ENCODE assay signal across 7 cellular contexts in genomic region chr19:7395793-7396192, GRCh38. TPM values are rescaled to one million over a fixed set of nuclear protein-coding genes. Genes with fewer than 3 reads are reported as not detected.
A peak's percentile ranks its signal among the peaks of the same experiment; 100 is the strongest.
DNase-seq lines count a peak whose midpoint lies in the region; ATAC-seq and TF ChIP-seq lines count a peak whose summit lies in the region.

No MANE protein-coding gene starts in this region.

- H3K9ac ChIP-seq in iPS-15b (ENCODE audit: low read depth, low read length): peak overlapping the region; percentile 76

- H3K4me3 ChIP-seq in iPS-15b (ENCODE audit: low read depth, low read length): peak overlapping the region; percentile 81

- H3K4me3 Mint-ChIP-seq in HFFc6: peak overlapping the region; percentile 93
- H3K4me3 Mint-ChIP-seq in activated CD4-positive, alpha-beta memory T cell treated with anti-CD3 and anti-CD28 coated beads, Interleukin-2, amount 10 ng/mL, durations not matched to agents 7 days and 5 days: peak overlapping the region; percentile 82
- peak overlapping the region; percentile 84 for H3K4me3 Mint-ChIP-seq in stimulated activated effector memory CD8-positive, alpha-beta T cell treated with anti-CD3 and anti-CD28 coated beads, Interleukin-12 subunit alpha, Interleukin-12 subunit beta, amount 100 ng/mL, for 72 hours

- H3K27me3 Mint-ChIP-seq in HFFc6 (ENCODE audit: insufficient read depth): no peaks in the 10 kb centered on the region; the same call in 1 of the 2 replicates
- no peaks in the 10 kb centered on the region for H3K27me3 Mint-ChIP-seq in activated CD4-positive, alpha-beta memory T cell treated with anti-CD3 and anti-CD28 coated beads, Interleukin-2, amount 10 ng/mL, durations not matched to agents 7 days and 5 days

- H3K4me1 ChIP-seq in iPS-15b (ENCODE audit: control insufficient read depth, insufficient read depth, low read length): peaks cover 5% of the 10 kb centered on the region

- H3K9me3 Mint-ChIP-seq in HFFc6: no peaks in the 10 kb centered on the region
- no peaks in the 10 kb centered on the region for H3K9me3 Mint-ChIP-seq in activated CD4-positive, alpha-beta memory T cell treated with anti-CD3 and anti-CD28 coated beads, Interleukin-2, amount 10 ng/mL, durations not matched to agents 7 days and 5 days
- no peaks in the 10 kb centered on the region for H3K9me3 Mint-ChIP-seq in stimulated activated effector memory CD8-positive, alpha-beta T cell treated with anti-CD3 and anti-CD28 coated beads, Interleukin-12 subunit alpha, Interleukin-12 subunit beta, amount 100 ng/mL, for 72 hours

- CTCF ChIA-PET in activated CD4-positive, alpha-beta memory T cell treated with anti-CD3 and anti-CD28 coated beads, Interleukin-2, amount 10 ng/mL, durations not matched to agents 7 days and 5 days (lab: Charles Lee): interaction anchor here (1.3 to 1.6 kb wide), 3 partner anchors 9 to 173 kb away, joined by 3 read pairs; no protein-coding TSS in a partner anchor

- H3K27ac Mint-ChIP-seq in HFFc6: peak overlapping the region; percentile 55
- H3K27ac Mint-ChIP-seq in activated CD4-positive, alpha-beta memory T cell treated with anti-CD3 and anti-CD28 coated beads, Interleukin-2, amount 10 ng/mL, durations not matched to agents 7 days and 5 days: peak overlapping the region; percentile 62
- peak overlapping the region; percentile 77 for H3K27ac Mint-ChIP-seq in stimulated activated effector memory CD8-positive, alpha-beta T cell treated with anti-CD3 and anti-CD28 coated beads, Interleukin-12 subunit alpha, Interleukin-12 subunit beta, amount 100 ng/mL, for 72 hours

- POLR2A ChIA-PET in activated CD4-positive, alpha-beta memory T cell treated with anti-CD3 and anti-CD28 coated beads, Interleukin-2, amount 10 ng/mL, durations not matched to agents 7 days and 5 days (lab: Charles Lee): interaction anchor here (0.7 to 1.9 kb wide), 2 partner anchors 9 to 297 kb away, joined by 3 to 5 read pairs; no protein-coding TSS in a partner anchor

- no peak for TF ChIP-seq CTCF in HFFc6 (IDR thresholded peaks at IDR 0.05)

- H3K4me1 Mint-ChIP-seq in HFFc6 (ENCODE audit: low read depth): peaks cover 40% of the 10 kb centered on the region
- H3K4me1 Mint-ChIP-seq in activated CD4-positive, alpha-beta memory T cell treated with anti-CD3 and anti-CD28 coated beads, Interleukin-2, amount 10 ng/mL, durations not matched to agents 7 days and 5 days: peaks cover 23% of the 10 kb centered on the region
- H3K4me1 Mint-ChIP-seq in stimulated activated effector memory CD8-positive, alpha-beta T cell treated with anti-CD3 and anti-CD28 coated beads, Interleukin-12 subunit alpha, Interleukin-12 subunit beta, amount 100 ng/mL, for 72 hours: peaks cover 40% of the 10 kb centered on the region

- no peaks in the 10 kb centered on the region for H3K36me3 ChIP-seq in iPS-15b (ENCODE audit: control insufficient read depth, insufficient read depth, low read length)

- no peak for ATAC-seq in stimulated activated effector memory CD8-positive, alpha-beta T cell treated with anti-CD3 and anti-CD28 coated beads, Interleukin-12 subunit alpha, Interleukin-12 subunit beta, amount 100 ng/mL, for 72 hours
- ATAC-seq in GM19324 (IDR thresholded peaks at IDR 0.05; ENCODE audit: low FRiP score, unreplicated experiment): no peak
- no peak for ATAC-seq in GM19035 (IDR thresholded peaks at IDR 0.05; ENCODE audit: unreplicated experiment)

- DNase-seq in HFFc6 (no peak), cerebellar cortex (ENCODE audit: low spot score) (no peak)
- DNase-seq in activated CD4-positive, alpha-beta memory T cell treated with anti-CD3 and anti-CD28 coated beads, Interleukin-2, amount 10 ng/mL, durations not matched to agents 7 days and 5 days: no peak
- no peak for DNase-seq in stimulated activated effector memory CD8-positive, alpha-beta T cell treated with anti-CD3 and anti-CD28 coated beads, Interleukin-12 subunit alpha, Interleukin-12 subunit beta, amount 100 ng/mL, for 72 hours (ENCODE audit: low spot score in 2 of 2)

- H3K9me3 ChIP-seq in iPS-15b (ENCODE audit: control insufficient read depth, insufficient read depth, low read length): no peaks in the 10 kb centered on the region

- H3K27me3 ChIP-seq in iPS-15b (ENCODE audit: control insufficient read depth, insufficient read depth, low read length): no peaks in the 10 kb centered on the region

- H3K36me3 Mint-ChIP-seq in HFFc6 (ENCODE audit: low read depth): peaks cover 2% of the 10 kb centered on the region
- H3K36me3 Mint-ChIP-seq in activated CD4-positive, alpha-beta memory T cell treated with anti-CD3 and anti-CD28 coated beads, Interleukin-2, amount 10 ng/mL, durations not matched to agents 7 days and 5 days (ENCODE audit: low read depth): peaks cover 6% of the 10 kb centered on the region
- peaks cover 49% of the 10 kb centered on the region for H3K36me3 Mint-ChIP-seq in stimulated activated effector memory CD8-positive, alpha-beta T cell treated with anti-CD3 and anti-CD28 coated beads, Interleukin-12 subunit alpha, Interleukin-12 subunit beta, amount 100 ng/mL, for 72 hours

RNA-seq across cellular contexts. Expression of gene ARHGEF18, which starts 47.1 kb away (rescaled TPM):
- 10 to 100 TPM; 32.1 to 39.8 (median 35.7) TPM for total RNA-seq in HFFc6 (2021; fragmentation: NEBNext Ultra II Directional; extraction: Animal tissue kit (Norgen Biotek cat#: 25700))
- total RNA-seq in activated CD4-positive, alpha-beta memory T cell treated with anti-CD3 and anti-CD28 coated beads, Interleukin-2, amount 10 ng/mL, durations not matched to agents 7 days and 5 days: 10 to 100 TPM; 31.9 to 36.0 TPM
